In the genomic region with DNA sequence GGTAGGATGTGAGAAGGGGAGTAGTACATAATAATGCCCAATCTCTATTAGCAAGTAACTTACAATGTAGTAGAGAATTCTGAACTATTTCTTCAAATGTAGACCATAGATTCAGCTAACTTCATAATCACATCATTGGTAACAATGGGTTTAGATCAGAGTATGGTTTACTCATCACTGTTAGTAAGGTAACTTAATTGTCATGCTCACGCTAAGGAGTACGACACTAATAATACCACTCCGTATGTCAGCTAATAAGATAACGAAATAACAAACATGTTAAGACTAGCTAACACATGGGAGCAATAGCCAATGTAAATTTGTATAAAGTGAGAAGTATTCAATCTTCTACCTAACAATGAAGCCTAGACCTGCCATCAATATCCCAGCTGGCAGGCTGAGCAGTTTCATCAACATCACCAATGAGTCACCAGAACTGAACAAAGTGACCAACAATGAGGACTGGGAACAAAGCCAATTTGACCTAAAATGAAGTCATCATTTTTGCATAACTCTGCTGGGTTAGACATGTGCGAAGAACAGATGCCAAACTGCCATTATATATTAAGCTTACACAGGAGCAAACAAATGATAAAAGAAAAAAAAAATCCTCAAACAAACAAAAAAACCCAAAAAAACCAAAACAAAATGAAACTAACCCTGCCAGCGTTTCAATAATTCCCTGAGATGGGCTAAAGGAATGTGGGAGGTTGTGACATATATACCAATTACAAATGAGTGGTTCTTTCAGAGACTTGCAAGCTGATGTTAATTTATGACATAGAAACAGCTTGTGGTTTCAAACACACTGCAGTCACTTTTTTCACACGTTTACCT, we compare ENCODE assay signal across 8 cellular contexts. TPM values are rescaled to one million over a fixed set of nuclear protein-coding genes. Genes with fewer than 3 reads are reported as not detected.
A peak's percentile ranks its signal among the peaks of the same experiment; 100 is the strongest.
DNase-seq lines count a peak whose midpoint lies in the region; ATAC-seq and TF ChIP-seq lines count a peak whose summit lies in the region.

No MANE protein-coding gene starts in this region.

- no peaks in the 10 kb centered on the region for H3K9me3 ChIP-seq in tibial nerve

- WGBS in tibial nerve, 2 donors = 39 to 51% methylated on average over 7 of the region's 7 CpGs

- in situ Hi-C loops in astrocyte of the spinal cord (cut with HindIII; ENCODE audit: low sequenced_read_pairs) = no loop called here

- peak in 1 of 2 donors; percentile 87 for TF ChIP-seq EP300 in tibial nerve (IDR thresholded peaks at IDR 0.05)

- DNase-seq in AML-193 (lab: John Stamatoyannopoulos, UW) (peak; percentile 10 to 12), NCI-H226 (peak; percentile 56), astrocyte of the spinal cord (ENCODE audit: low read depth, low spot score) (peak; percentile 96), kidney tubule cell (ENCODE audit: low spot score) (peak; percentile 96), tibial nerve (ENCODE audit: low spot score in 2 of 2) (peak in 1 of 2 donors; percentile 61)
- DNase-seq in activated CD4-positive, CD25-positive, alpha-beta regulatory T cell (lab: John Stamatoyannopoulos, UW) = no peak

- ATAC-seq in GM18907 (IDR thresholded peaks at IDR 0.05; ENCODE audit: unreplicated experiment) (peak; percentile 78), HG03135 (IDR thresholded peaks at IDR 0.05; ENCODE audit: unreplicated experiment) (peak; percentile 88)

- peak overlapping the region; percentile 20 to 60 (median 54) for H3K27ac ChIP-seq in tibial nerve

- H3K27me3 ChIP-seq in tibial nerve = no peaks in the 10 kb centered on the region

- H3K36me3 ChIP-seq in tibial nerve = peaks cover 0 to 52% (median 0%) of the 10 kb centered on the region in 3 donors

- no peak for TF ChIP-seq POLR2A in tibial nerve (IDR thresholded peaks at IDR 0.05)

- TF ChIP-seq CTCF in astrocyte of the spinal cord (IDR thresholded peaks at IDR 0.05; ENCODE audit: low read depth, low read length) (no peak), tibial nerve (IDR thresholded peaks at IDR 0.05) (no peak)

- H3K4me1 ChIP-seq in tibial nerve = peaks cover 0 to 32% (median 13%) of the 10 kb centered on the region in 4 donors

- H3K4me3 ChIP-seq in astrocyte of the spinal cord (ENCODE audit: low read depth, low read length) = no peak overlapping the region
- H3K4me3 ChIP-seq in tibial nerve = no peak overlapping the region

RNA-seq across cellular contexts. Expression of a gene that starts 56.6 kb away (rescaled TPM):
- 1 to 10 TPM; 1.7 to 7.7 (median 3.9) TPM for total RNA-seq in tibial nerve

Comparison
In these comparisons a context has a peak if more than half of its experiments do, and no peak if none do; other contexts are left out.
1. DNase-seq: peak in AML-193 (2 of 2), NCI-H226 (single experiment), astrocyte of the spinal cord (single experiment) and kidney tubule cell (single experiment); none in activated CD4-positive, CD25-positive, alpha-beta regulatory T cell (0 of 4).